22 cellular contexts compared by ENCODE assay signal in the genomic region with DNA sequence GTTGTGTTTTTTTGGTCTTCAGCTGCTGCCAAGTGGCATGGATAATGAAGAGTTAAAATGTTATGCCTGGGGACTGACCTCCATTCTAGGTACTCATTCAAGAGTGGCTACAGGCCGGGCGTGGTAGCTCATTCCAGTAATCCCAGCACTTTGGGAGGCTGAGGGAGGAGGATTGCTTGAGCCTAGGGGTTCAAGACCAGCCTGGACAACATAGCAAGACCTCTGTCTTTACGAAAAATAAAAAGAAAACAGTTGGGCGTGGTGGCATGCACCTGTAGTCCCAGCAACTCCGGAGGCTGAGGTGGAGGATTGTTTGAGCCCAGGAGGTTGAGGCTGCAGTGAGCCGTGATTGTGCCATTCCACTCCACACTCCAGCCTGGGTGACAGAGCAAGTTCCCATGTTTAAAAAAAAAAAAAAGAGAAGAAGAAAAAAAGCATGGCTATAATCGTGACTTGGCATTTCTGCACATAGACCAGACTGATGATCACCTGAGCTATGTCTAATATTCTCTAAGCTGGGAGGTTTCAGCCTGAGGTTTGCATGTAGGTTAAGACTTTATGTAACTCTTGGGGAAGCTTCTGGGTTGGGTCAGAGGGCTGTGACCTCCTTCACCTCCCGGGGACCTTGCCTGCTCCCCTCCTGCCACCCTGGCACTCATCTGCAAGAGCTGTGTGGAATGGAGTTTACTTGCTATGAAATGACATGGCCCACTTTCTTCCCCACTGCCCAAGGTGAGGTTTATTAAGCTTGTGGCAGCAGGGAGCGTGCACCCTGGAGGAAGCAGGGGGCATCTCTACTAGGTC. TPM values are rescaled to one million over a fixed set of nuclear protein-coding genes. Genes with fewer than 3 reads are reported as not detected.
DNase-seq lines count a peak whose midpoint lies in the region; ATAC-seq and TF ChIP-seq lines count a peak whose summit lies in the region.
"Had no signal": no experiment of that assay in that cellular context is flagged by ENCODE, and none has a peak within 500 bp of the region (broad histone marks: within the 10 kb centered on the region; RNA-seq: fewer than 3 reads in every experiment).

No MANE protein-coding gene starts in this region.

- H3K27me3 ChIP-seq in esophagus squamous epithelium (no peaks in the 10 kb centered on the region), upper lobe of right lung (no peaks in the 10 kb centered on the region), body of pancreas (no peaks in the 10 kb centered on the region)

- H3K27ac Mint-ChIP-seq in natural killer cell (peak overlapping the region; percentile 69 to 79), progenitor cell of endocrine pancreas (peak overlapping the region; percentile 78)
- H3K27ac Mint-ChIP-seq in natural killer cell treated with Interleukin-12 subunit alpha and Interleukin-12 subunit beta and Interleukin-15 and Interleukin-18, amount 100 ng/mL, for 72 hours, result peak overlapping the region in 1 of 2 donors; percentile 79
- no peak overlapping the region for H3K27ac Mint-ChIP-seq in activated T-helper 1 cell treated with anti-CD3 and anti-CD28 coated beads, Interleukin-12 subunit alpha, Interleukin-12 subunit beta, Interleukin-2, Interleukin-4 antibody, amounts not matched to agents 30 ng/mL and 10 ng/mL and 1 ng/mL, durations not matched to agents 14 hours and 24 hours and 36 hours
- H3K27ac Mint-ChIP-seq: memory B cell had no signal

- H3K9me3 Mint-ChIP-seq in natural killer cell (peaks cover 9 to 12% of the 10 kb centered on the region in 2 donors), progenitor cell of endocrine pancreas (ENCODE audit: low read depth) (peaks cover 17% of the 10 kb centered on the region)
- H3K9me3 Mint-ChIP-seq in natural killer cell treated with Interleukin-12 subunit alpha and Interleukin-12 subunit beta and Interleukin-15 and Interleukin-18, amount 100 ng/mL, for 72 hours, result peaks cover 16% of the 10 kb centered on the region
- peaks cover 31% of the 10 kb centered on the region for H3K9me3 Mint-ChIP-seq in activated T-helper 1 cell treated with anti-CD3 and anti-CD28 coated beads, Interleukin-12 subunit alpha, Interleukin-12 subunit beta, Interleukin-2, Interleukin-4 antibody, amounts not matched to agents 30 ng/mL and 10 ng/mL and 1 ng/mL, durations not matched to agents 14 hours and 24 hours and 36 hours

- ATAC-seq in natural killer cell (no peak), upper lobe of right lung (peak; percentile 5), GM21360 (IDR thresholded peaks at IDR 0.05; ENCODE audit: unreplicated experiment) (no peak), body of pancreas (no peak)
- no peak for ATAC-seq in natural killer cell treated with Interleukin-12 subunit alpha and Interleukin-12 subunit beta and Interleukin-15 and Interleukin-18, amount 100 ng/mL, for 72 hours

- H3K4me1 Mint-ChIP-seq in natural killer cell, result peaks cover 4 to 13% of the 10 kb centered on the region in 2 donors
- peaks cover 0 to 13% of the 10 kb centered on the region in 2 donors for H3K4me1 Mint-ChIP-seq in natural killer cell treated with Interleukin-12 subunit alpha and Interleukin-12 subunit beta and Interleukin-15 and Interleukin-18, amount 100 ng/mL, for 72 hours (ENCODE audit: low read depth in 2 of 2)
- H3K4me1 Mint-ChIP-seq in progenitor cell of endocrine pancreas (ENCODE audit: low read depth), result no peaks in the 10 kb centered on the region
- no peaks in the 10 kb centered on the region for H3K4me1 Mint-ChIP-seq in activated T-helper 1 cell treated with anti-CD3 and anti-CD28 coated beads, Interleukin-12 subunit alpha, Interleukin-12 subunit beta, Interleukin-2, Interleukin-4 antibody, amounts not matched to agents 30 ng/mL and 10 ng/mL and 1 ng/mL, durations not matched to agents 14 hours and 24 hours and 36 hours (ENCODE audit: low read depth)
- H3K4me1 Mint-ChIP-seq: IgD-negative memory B cell, memory B cell had no signal

- H3K4me3 Mint-ChIP-seq in natural killer cell (no peak overlapping the region), progenitor cell of endocrine pancreas (ENCODE audit: low read depth) (no peak overlapping the region)
- H3K4me3 Mint-ChIP-seq in natural killer cell treated with Interleukin-12 subunit alpha and Interleukin-12 subunit beta and Interleukin-15 and Interleukin-18, amount 100 ng/mL, for 72 hours, result no peak overlapping the region
- no peak overlapping the region for H3K4me3 Mint-ChIP-seq in activated T-helper 1 cell treated with anti-CD3 and anti-CD28 coated beads, Interleukin-12 subunit alpha, Interleukin-12 subunit beta, Interleukin-2, Interleukin-4 antibody, amounts not matched to agents 30 ng/mL and 10 ng/mL and 1 ng/mL, durations not matched to agents 14 hours and 24 hours and 36 hours
- H3K4me3 Mint-ChIP-seq: CD14-positive monocyte, memory B cell had no signal

- TF ChIP-seq CTCF in natural killer cell (IDR thresholded peaks at IDR 0.05), result no peak
- TF ChIP-seq CTCF in esophagus squamous epithelium (IDR thresholded peaks at IDR 0.05), result no peak
- no peak for TF ChIP-seq CTCF in progenitor cell of endocrine pancreas (IDR thresholded peaks at IDR 0.05; ENCODE audit: unreplicated experiment)
- no peak for TF ChIP-seq CTCF in upper lobe of right lung (IDR thresholded peaks at IDR 0.05)
- TF ChIP-seq CTCF in body of pancreas (IDR thresholded peaks at IDR 0.05), result no peak

- H3K27ac ChIP-seq in esophagus squamous epithelium (peak overlapping the region in 3 of 4 donors; percentile 3 to 33 (median 17)), upper lobe of right lung (peak overlapping the region; percentile 11), body of pancreas (no peak overlapping the region)
- H3K27ac ChIP-seq: epithelial cell of prostate, GM23248, parathyroid adenoma, skin epidermis had no signal

- WGBS in esophagus squamous epithelium, 2 donors, result 70 to 73% methylated on average over 8 to 9 of the region's 9 CpGs
- 83 to 88% methylated on average over 9 of the region's 9 CpGs for WGBS in body of pancreas, 2 donors

- H3K36me3 ChIP-seq in esophagus squamous epithelium (peaks cover 24 to 61% (median 28%) of the 10 kb centered on the region in 3 donors), upper lobe of right lung (peaks cover 32% of the 10 kb centered on the region), body of pancreas (replicated peaks in 1 of 2; ENCODE audit: insufficient read depth in 1 of 2, low read depth in 2 of 2) (peaks cover 12 to 23% of the 10 kb centered on the region in 2 donors)

- peaks cover 0 to 27% (median 10%) of the 10 kb centered on the region in 3 donors for H3K9me3 ChIP-seq in esophagus squamous epithelium
- H3K9me3 ChIP-seq in upper lobe of right lung, result peaks cover 11% of the 10 kb centered on the region
- peaks cover 0 to 9% (median 0%) of the 10 kb centered on the region in 3 donors for H3K9me3 ChIP-seq in body of pancreas

- DNase-seq in natural killer cell, result no peak
- no peak for DNase-seq in natural killer cell treated with Interleukin-12 subunit alpha and Interleukin-12 subunit beta and Interleukin-15 and Interleukin-18, amount 100 ng/mL, for 72 hours (ENCODE audit: low spot score)
- DNase-seq in esophagus squamous epithelium (lab: John Stamatoyannopoulos, UW), result no peak
- DNase-seq in progenitor cell of endocrine pancreas (ENCODE audit: low spot score, unreplicated experiment), result no peak
- no peak for DNase-seq in upper lobe of right lung
- no peak for DNase-seq in activated T-helper 1 cell treated with anti-CD3 and anti-CD28 coated beads, Interleukin-12 subunit alpha, Interleukin-12 subunit beta, Interleukin-2, Interleukin-4 antibody, amounts not matched to agents 30 ng/mL and 10 ng/mL and 1 ng/mL, durations not matched to agents 14 hours and 24 hours and 36 hours (ENCODE audit: low spot score)
- no peak for DNase-seq in body of pancreas
- DNase-seq: activated CD4-positive, alpha-beta T cell treated with anti-CD3 and anti-CD28 coated beads for 1 hour; activated effector memory CD4-positive, alpha-beta T cell treated with Interleukin-2 at 50 U/mL for 16 hours; central memory CD4-positive, alpha-beta T cell; foreskin melanocyte; GF-D8; GM23248; islet precursor cell; NCI-H1436 had no signal

- H3K4me1 ChIP-seq in esophagus squamous epithelium (peaks cover 0 to 18% (median 8%) of the 10 kb centered on the region in 3 donors), upper lobe of right lung (peaks cover 7% of the 10 kb centered on the region), body of pancreas (peaks cover 5% of the 10 kb centered on the region)
- H3K4me1 ChIP-seq: parathyroid adenoma had no signal

- H3K36me3 Mint-ChIP-seq in natural killer cell (peaks cover 28% of the 10 kb centered on the region), progenitor cell of endocrine pancreas (ENCODE audit: insufficient read depth) (peaks cover 50% of the 10 kb centered on the region)
- peaks cover 33% of the 10 kb centered on the region for H3K36me3 Mint-ChIP-seq in natural killer cell treated with Interleukin-12 subunit alpha and Interleukin-12 subunit beta and Interleukin-15 and Interleukin-18, amount 100 ng/mL, for 72 hours
- H3K36me3 Mint-ChIP-seq in activated T-helper 1 cell treated with anti-CD3 and anti-CD28 coated beads, Interleukin-12 subunit alpha, Interleukin-12 subunit beta, Interleukin-2, Interleukin-4 antibody, amounts not matched to agents 30 ng/mL and 10 ng/mL and 1 ng/mL, durations not matched to agents 14 hours and 24 hours and 36 hours (ENCODE audit: low read depth), result peaks cover 50% of the 10 kb centered on the region
- H3K36me3 Mint-ChIP-seq: IgD-negative memory B cell had no signal

- no peak for TF ChIP-seq POLR2A in esophagus squamous epithelium (IDR thresholded peaks at IDR 0.05)
- TF ChIP-seq POLR2A in body of pancreas (IDR thresholded peaks at IDR 0.05), result no peak

- intact Hi-C loops in natural killer cell (cut with micrococcal nuclease) (no loop called here), esophagus squamous epithelium (cut with DNase I) (no loop called here), upper lobe of right lung (cut with DNase I) (no loop called here), body of pancreas (cut with DNase I) (no loop called here)
- intact Hi-C loops in activated T-helper 1 cell treated with anti-CD3 and anti-CD28 coated beads, Interleukin-12 subunit alpha, Interleukin-12 subunit beta, Interleukin-2, Interleukin-4 antibody, amounts not matched to agents 30 ng/mL and 10 ng/mL and 1 ng/mL, durations not matched to agents 14 hours and 24 hours and 36 hours (cut with micrococcal nuclease), result no loop called here

- H3K27me3 Mint-ChIP-seq in natural killer cell (ENCODE audit: low read depth in 2 of 2) (no peaks in the 10 kb centered on the region), progenitor cell of endocrine pancreas (no peaks in the 10 kb centered on the region)
- no peaks in the 10 kb centered on the region for H3K27me3 Mint-ChIP-seq in natural killer cell treated with Interleukin-12 subunit alpha and Interleukin-12 subunit beta and Interleukin-15 and Interleukin-18, amount 100 ng/mL, for 72 hours
- H3K27me3 Mint-ChIP-seq in activated T-helper 1 cell treated with anti-CD3 and anti-CD28 coated beads, Interleukin-12 subunit alpha, Interleukin-12 subunit beta, Interleukin-2, Interleukin-4 antibody, amounts not matched to agents 30 ng/mL and 10 ng/mL and 1 ng/mL, durations not matched to agents 14 hours and 24 hours and 36 hours (ENCODE audit: insufficient read depth), result peaks cover 3% of the 10 kb centered on the region
- H3K27me3 Mint-ChIP-seq: memory B cell had no signal

- H3K4me3 ChIP-seq in esophagus squamous epithelium (no peak overlapping the region), upper lobe of right lung (no peak overlapping the region), body of pancreas (no peak overlapping the region)
- H3K4me3 ChIP-seq: GM23248, skin epidermis had no signal

RNA-seq across cellular contexts. Expression of a gene that starts 51.3 kb away (rescaled TPM):
- total RNA-seq in natural killer cell (100 to 1,000 TPM; 106 to 175 (median 153) TPM), esophagus squamous epithelium (100 to 1,000 TPM in 3 of 4 donors, 10 to 100 TPM in 1; 87.7 to 166 (median 117) TPM), progenitor cell of endocrine pancreas (176 and 214 TPM in 2 replicates), upper lobe of right lung (106 TPM), body of pancreas (100 to 1,000 TPM in 1 of 2 donors, 10 to 100 TPM in 1; 81.7 to 104 TPM)
- 100 to 1,000 TPM in 1 of 2 donors, 10 to 100 TPM in 1; 96.6 to 178 TPM for total RNA-seq in natural killer cell treated with Interleukin-12 subunit alpha and Interleukin-12 subunit beta and Interleukin-15 and Interleukin-18, amount 100 ng/mL, for 72 hours
- 109 and 111 TPM in 2 replicates for total RNA-seq in activated T-helper 1 cell treated with anti-CD3 and anti-CD28 coated beads, Interleukin-12 subunit alpha, Interleukin-12 subunit beta, Interleukin-2, Interleukin-4 antibody, amounts not matched to agents 30 ng/mL and 10 ng/mL and 1 ng/mL, durations not matched to agents 14 hours and 24 hours and 36 hours

Comparison
In these comparisons a context has a peak if more than half of its experiments do, and no peak if none do; other contexts are left out.
1. H3K27ac ChIP-seq: peak in esophagus squamous epithelium (3 of 4) and upper lobe of right lung (single experiment); none in body of pancreas (0 of 4).